ENCODE assay signal across 15 cellular contexts in genomic region chr16:58195344-58195743, GRCh38.
"Had no signal": no experiment of that assay in that cellular context is flagged by ENCODE, and none has a peak within 500 bp of the region (broad histone marks: within the 10 kb centered on the region; RNA-seq: fewer than 3 reads in every experiment).

No MANE protein-coding gene starts in this region.

- H3K27ac ChIP-seq: coronary artery, gastrocnemius medialis, right atrium auricular region, tibial artery, vagina had no signal

- H3K9me3 Mint-ChIP-seq: activated CD4-positive, alpha-beta T cell treated with anti-CD3 and anti-CD28 coated beads, Interleukin-2, amount 10 ng/mL, durations not matched to agents 7 days and 5 days; WTC11 had no signal

- DNase-seq: activated CD4-positive, alpha-beta T cell treated with anti-CD3 and anti-CD28 coated beads, Interleukin-2, amount 10 ng/mL, durations not matched to agents 7 days and 5 days; activated CD8-positive, alpha-beta memory T cell treated with anti-CD3 and anti-CD28 coated beads for 24 hours; activated gamma-delta T cell treated with Interleukin-2 at 50 U/mL for 16 hours; caudate nucleus; effector CD8-positive, alpha-beta T cell; gastrocnemius medialis; midbrain; nucleus accumbens; T-helper 1 cell; tibial artery had no signal

- H3K27ac Mint-ChIP-seq: activated CD4-positive, alpha-beta T cell treated with anti-CD3 and anti-CD28 coated beads, Interleukin-2, amount 10 ng/mL, durations not matched to agents 7 days and 5 days; WTC11 had no signal

- H3K27me3 ChIP-seq: gastrocnemius medialis, right atrium auricular region, tibial artery, vagina had no signal

- H3K4me3 ChIP-seq: coronary artery, gastrocnemius medialis, right atrium auricular region, skin epidermis, tibial artery, vagina had no signal

- H3K9me3 ChIP-seq: gastrocnemius medialis, right atrium auricular region, tibial artery, vagina had no signal

- ATAC-seq: gastrocnemius medialis, WTC11 had no signal
